Comparison of ENCODE assay signal across 26 cellular contexts in the genomic region with DNA sequence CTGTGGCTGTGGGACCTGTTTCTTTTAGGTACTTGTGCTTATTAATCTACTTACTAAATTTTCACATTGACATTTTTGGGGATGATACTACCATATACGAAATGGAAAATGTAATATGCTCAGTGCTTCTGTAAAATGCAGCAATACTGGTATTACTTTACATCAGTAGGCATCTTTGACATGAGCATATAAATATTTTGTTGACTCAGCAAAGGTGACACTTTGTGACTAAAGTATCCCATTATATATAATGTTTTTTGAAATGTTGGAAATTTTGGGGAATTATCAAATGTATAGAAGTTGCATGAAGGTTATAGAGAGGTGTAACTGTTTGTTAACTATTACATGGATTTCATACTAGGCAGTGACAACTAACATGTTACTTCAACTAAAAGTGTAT. TPM values are rescaled to one million over a fixed set of nuclear protein-coding genes. Genes with fewer than 3 reads are reported as not detected.
"Had no signal": no experiment of that assay in that cellular context is flagged by ENCODE, and none has a peak within 500 bp of the region (broad histone marks: within the 10 kb centered on the region; RNA-seq: fewer than 3 reads in every experiment).

No MANE protein-coding gene starts in this region.

- H3K4me2 ChIP-seq: hepatocyte, smooth muscle cell had no signal

- H3K27me3 ChIP-seq: colonic mucosa, esophagus squamous epithelium, hepatocyte, right atrium auricular region, tibial artery, upper lobe of right lung, vagina had no signal

- H3K27ac Mint-ChIP-seq: natural killer cell; stimulated activated effector memory CD8-positive, alpha-beta T cell treated with anti-CD3 and anti-CD28 coated beads, Interleukin-12 subunit alpha, Interleukin-12 subunit beta, amount 100 ng/mL, for 72 hours; stimulated activated naive CD8-positive, alpha-beta T cell treated with anti-CD3 and anti-CD28 coated beads, Interleukin-15, Interleukin-2, amounts not matched to agents 100 ng/mL and 50 ng/mL, for 24 hours had no signal

- H3K27ac ChIP-seq: colonic mucosa, esophagus squamous epithelium, hepatocyte, right atrium auricular region, tibial artery, upper lobe of right lung, vagina had no signal

- H3K9me3 Mint-ChIP-seq: natural killer cell; neural crest cell; stimulated activated effector memory CD8-positive, alpha-beta T cell treated with anti-CD3 and anti-CD28 coated beads, Interleukin-12 subunit alpha, Interleukin-12 subunit beta, amount 100 ng/mL, for 72 hours; stimulated activated naive CD8-positive, alpha-beta T cell treated with anti-CD3 and anti-CD28 coated beads, Interleukin-15, Interleukin-2, amounts not matched to agents 100 ng/mL and 50 ng/mL, for 24 hours had no signal

- H3K4me3 Mint-ChIP-seq: natural killer cell; neural crest cell; stimulated activated effector memory CD8-positive, alpha-beta T cell treated with anti-CD3 and anti-CD28 coated beads, Interleukin-12 subunit alpha, Interleukin-12 subunit beta, amount 100 ng/mL, for 72 hours; stimulated activated naive CD8-positive, alpha-beta T cell treated with anti-CD3 and anti-CD28 coated beads, Interleukin-15, Interleukin-2, amounts not matched to agents 100 ng/mL and 50 ng/mL, for 24 hours had no signal

- H2AFZ ChIP-seq: hepatocyte had no signal

- ATAC-seq: left colon; left ventricle myocardium superior; natural killer cell; stimulated activated effector memory CD8-positive, alpha-beta T cell treated with anti-CD3 and anti-CD28 coated beads, Interleukin-12 subunit alpha, Interleukin-12 subunit beta, amount 100 ng/mL, for 72 hours; upper lobe of right lung had no signal

- H3K79me2 ChIP-seq: hepatocyte had no signal

- H3K27me3 Mint-ChIP-seq: stimulated activated naive CD8-positive, alpha-beta T cell treated with anti-CD3 and anti-CD28 coated beads, Interleukin-15, Interleukin-2, amounts not matched to agents 100 ng/mL and 50 ng/mL, for 24 hours had no signal

- H3K4me1 ChIP-seq: colonic mucosa, right atrium auricular region, tibial artery, upper lobe of right lung, vagina had no signal

- H3K4me3 ChIP-seq: colonic mucosa, esophagus squamous epithelium, hepatocyte, lung, right atrium auricular region, smooth muscle cell, tibial artery, upper lobe of right lung, vagina had no signal

- H3K4me1 Mint-ChIP-seq: neural crest cell; stimulated activated effector memory CD8-positive, alpha-beta T cell treated with anti-CD3 and anti-CD28 coated beads, Interleukin-12 subunit alpha, Interleukin-12 subunit beta, amount 100 ng/mL, for 72 hours had no signal

- DNase-seq: colonic mucosa; dermis blood vessel endothelial cell; esophagus squamous epithelium; foreskin fibroblast; head of caudate nucleus; left colon; left ventricle myocardium superior; mesendoderm; natural killer cell; posterior cingulate gyrus; stimulated activated CD4-positive, alpha-beta T cell treated with anti-CD3 and anti-CD28 coated beads, Interleukin-4, amount 100 ng/mL, for 1 hour; stimulated activated CD8-positive, alpha-beta memory T cell treated with anti-CD3 and anti-CD28 coated beads, Interleukin-4, amount 100 ng/mL, for 48 hours; tibial artery; upper lobe of right lung had no signal

- H3K9me3 ChIP-seq: colonic mucosa, esophagus squamous epithelium, right atrium auricular region, tibial artery, upper lobe of right lung, vagina had no signal

RNA-seq across cellular contexts. Expression of a gene that starts 2.3 kb away (rescaled TPM):
- total RNA-seq: dermis blood vessel endothelial cell, epithelial cell of proximal tubule, kidney epithelial cell, left ventricle myocardium superior, natural killer cell, osteocyte, right atrium auricular region, smooth muscle cell, temporal lobe, vagina had no signal
- polyA plus RNA-seq: smooth muscle cell had no signal
